In the genomic region with DNA sequence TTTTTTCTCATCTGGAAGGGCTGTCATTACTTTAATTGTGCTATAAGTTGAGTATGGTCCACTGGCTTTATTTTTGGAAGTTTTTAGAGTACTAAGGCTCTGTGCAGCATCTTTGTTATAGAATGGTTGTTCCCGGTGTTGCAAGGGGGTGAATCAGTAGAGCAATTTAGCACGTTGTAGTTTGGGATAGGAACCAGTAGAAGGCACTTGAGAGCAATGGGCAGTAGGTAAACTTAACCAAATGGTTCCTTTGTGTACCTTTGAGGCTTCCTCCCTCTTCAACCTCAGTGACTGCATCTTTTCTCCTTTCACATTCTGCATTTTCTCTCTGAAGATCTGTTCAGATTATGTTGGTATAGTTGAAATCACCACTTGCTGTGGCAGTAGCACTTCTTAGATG, we compare ENCODE assay signal across 27 cellular contexts.
"Had no signal": no experiment of that assay in that cellular context is flagged by ENCODE, and none has a peak within 500 bp of the region (broad histone marks: within the 10 kb centered on the region; RNA-seq: fewer than 3 reads in every experiment).

No MANE protein-coding gene starts in this region.

- ATAC-seq: activated CD4-positive, CD25-positive, alpha-beta regulatory T cell treated with anti-CD3 and anti-CD28 coated beads, Interleukin-2, amount 50 U/mL, for 24 hours; activated CD8-positive, alpha-beta T cell treated with anti-CD3 and anti-CD28 coated beads for 36 hours; activated T-cell treated with anti-CD3 and anti-CD28 coated beads, Interleukin-2, amount 50 U/mL, for 4 hours; activated T-helper 17 cell treated with anti-CD3 and anti-CD28 coated beads, Interleukin-2, amount 50 U/mL, for 72 hours; foreskin keratinocyte; gastrocnemius medialis; heart right ventricle had no signal

- FAIRE-seq: astrocyte, bronchial epithelial cell had no signal

- H3K36me3 ChIP-seq: brain microvascular endothelial cell, esophagus muscularis mucosa, gastrocnemius medialis, heart right ventricle had no signal

- H3K4me1 ChIP-seq: esophagus muscularis mucosa, foreskin keratinocyte, gastrocnemius medialis, heart right ventricle had no signal

- DNase-seq: activated B cell treated with CpG ODN at 0.5 μM for 24 hours; activated CD4-positive, alpha-beta T cell treated with anti-CD3 and anti-CD28 coated beads for 48 hours; activated CD4-positive, alpha-beta T cell treated with anti-CD3 and anti-CD28 coated beads, Interleukin-2, amount 50 U/mL, for 1 hour; activated CD4-positive, alpha-beta T cell treated with anti-CD3 and anti-CD28 coated beads, Interleukin-2, amount 50 U/mL, for 48 hours; activated CD8-positive, alpha-beta memory T cell treated with anti-CD3 and anti-CD28 coated beads for 24 hours; activated CD8-positive, alpha-beta T cell treated with anti-CD3 and anti-CD28 coated beads for 36 hours; activated effector memory CD4-positive, alpha-beta T cell treated with Interleukin-2 at 50 U/mL for 16 hours; activated gamma-delta T cell treated with Interleukin-2 at 50 U/mL for 16 hours; activated naive CD4-positive, alpha-beta T cell treated with anti-CD3 and anti-CD28 coated beads, Interleukin-2, amount 50 U/mL, for 16 hours; activated naive CD4-positive, alpha-beta T cell treated with Interleukin-2 at 50 U/mL for 16 hours; activated T-cell treated with anti-CD3 and anti-CD28 coated beads, Interleukin-2, amount 50 U/mL, for 4 hours; amniotic stem cell; anterior cingulate cortex; brain microvascular endothelial cell; dorsolateral prefrontal cortex; effector memory CD4-positive, alpha-beta T cell; erythroblast; foreskin keratinocyte; gastrocnemius medialis; heart right ventricle; T-helper 2 cell had no signal

- H3K4me3 ChIP-seq: coronary artery, dorsolateral prefrontal cortex, esophagus muscularis mucosa, gastrocnemius medialis, heart right ventricle had no signal

- H3K27ac ChIP-seq: brain microvascular endothelial cell, coronary artery, dorsolateral prefrontal cortex, esophagus muscularis mucosa, foreskin keratinocyte, gastrocnemius medialis, heart right ventricle had no signal

- H3K9me3 ChIP-seq: gastrocnemius medialis had no signal

- H3K27me3 ChIP-seq: brain microvascular endothelial cell, dorsolateral prefrontal cortex, esophagus muscularis mucosa, foreskin keratinocyte, gastrocnemius medialis, heart right ventricle had no signal
